ENCODE assay signal across 28 cellular contexts in the genomic region with DNA sequence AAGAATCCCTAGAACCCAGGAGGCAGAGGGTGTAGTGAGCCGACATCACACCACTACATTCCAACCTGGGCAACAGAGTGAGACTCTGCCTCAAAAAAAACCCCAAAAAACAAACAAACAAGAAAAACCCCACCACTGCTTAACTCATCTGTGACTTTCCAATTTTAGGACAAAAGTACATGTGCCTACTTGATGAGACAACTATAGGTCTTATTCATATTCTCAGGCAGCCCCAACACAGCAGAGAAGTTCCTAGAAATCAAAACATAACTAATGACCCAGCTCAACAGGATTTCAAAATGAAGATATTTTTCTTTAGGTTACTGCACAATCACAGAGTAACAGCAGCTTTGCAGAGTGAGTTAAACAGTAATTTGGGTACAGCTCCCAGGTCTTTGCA.
"Had no signal": no experiment of that assay in that cellular context is flagged by ENCODE, and none has a peak within 500 bp of the region (broad histone marks: within the 10 kb centered on the region; RNA-seq: fewer than 3 reads in every experiment).

No MANE protein-coding gene starts in this region.

- DNase-seq: activated B cell treated with CpG ODN at 0.5 μM for 24 hours; activated CD4-positive, alpha-beta T cell treated with anti-CD3 and anti-CD28 coated beads, Interleukin-2, amount 50 U/mL, for 4 hours; activated CD8-positive, alpha-beta memory T cell treated with anti-CD3 and anti-CD28 coated beads, Interleukin-2, amount 50 U/mL, for 4 hours; activated effector memory CD4-positive, alpha-beta T cell treated with anti-CD3 and anti-CD28 coated beads, Interleukin-2, amount 50 U/mL, for 16 hours; activated naive CD4-positive, alpha-beta T cell treated with anti-CD3 and anti-CD28 coated beads for 36 hours; activated naive CD8-positive, alpha-beta T cell treated with anti-CD3 and anti-CD28 coated beads for 36 hours; activated T-cell treated with anti-CD3 and anti-CD28 coated beads, Interleukin-2, amount 50 U/mL, for 48 hours; adrenal gland; aorta; body of pancreas; cerebellar nuclear complex; colonic mucosa; effector CD8-positive, alpha-beta T cell; left ventricle myocardium inferior; naive thymus-derived CD4-positive, alpha-beta T cell; nucleus accumbens; pancreas; psoas muscle; sigmoid colon; small intestine; stimulated activated CD4-positive, alpha-beta T cell treated with anti-CD3 and anti-CD28 coated beads, Interleukin-4, amount 100 ng/mL, for 24 hours; T-cell; testis; upper lobe of right lung had no signal

- H3K27ac Mint-ChIP-seq: activated B cell treated with CpG ODN at 0.5 μM for 24 hours; activated naive CD4-positive, alpha-beta T cell treated with anti-CD3 and anti-CD28 coated beads for 36 hours; activated naive CD8-positive, alpha-beta T cell treated with anti-CD3 and anti-CD28 coated beads for 36 hours; stimulated activated memory B cell treated with anti-CD40 and anti-IgM and Interleukin-4, amounts not matched to agents 10 μg/mL and 1 μg/mL and 100 μg/mL, for 72 hours; T-cell had no signal

- H3K27ac ChIP-seq: adrenal gland, body of pancreas, cardiac muscle cell, colonic mucosa, left ventricle myocardium inferior, pancreas, psoas muscle, sigmoid colon, testis, upper lobe of right lung had no signal

- H3K4me3 Mint-ChIP-seq: activated B cell treated with CpG ODN at 0.5 μM for 24 hours; activated naive CD4-positive, alpha-beta T cell treated with anti-CD3 and anti-CD28 coated beads for 36 hours; activated naive CD8-positive, alpha-beta T cell treated with anti-CD3 and anti-CD28 coated beads for 36 hours; naive thymus-derived CD4-positive, alpha-beta T cell; neural crest cell; stimulated activated memory B cell treated with anti-CD40 and anti-IgM and Interleukin-4, amounts not matched to agents 10 μg/mL and 1 μg/mL and 100 μg/mL, for 72 hours; T-cell had no signal

- H3K4me1 Mint-ChIP-seq: activated B cell treated with CpG ODN at 0.5 μM for 24 hours; stimulated activated memory B cell treated with anti-CD40 and anti-IgM and Interleukin-4, amounts not matched to agents 10 μg/mL and 1 μg/mL and 100 μg/mL, for 72 hours had no signal

- H3K4me1 ChIP-seq: adrenal gland, body of pancreas, colonic mucosa, left ventricle myocardium inferior, pancreas, psoas muscle, sigmoid colon, testis, upper lobe of right lung had no signal

- H3K27me3 ChIP-seq: adrenal gland, body of pancreas, cardiac muscle cell, colonic mucosa, pancreas, sigmoid colon, testis, upper lobe of right lung had no signal

- H3K4me3 ChIP-seq: adrenal gland, body of pancreas, cardiac muscle cell, colonic mucosa, left ventricle myocardium inferior, lung, pancreas, psoas muscle, sigmoid colon, testis, upper lobe of right lung had no signal

- H3K36me3 Mint-ChIP-seq: activated naive CD8-positive, alpha-beta T cell treated with anti-CD3 and anti-CD28 coated beads for 36 hours; stimulated activated memory B cell treated with anti-CD40 and anti-IgM and Interleukin-4, amounts not matched to agents 10 μg/mL and 1 μg/mL and 100 μg/mL, for 72 hours; T-cell had no signal

- H3K27me3 Mint-ChIP-seq: activated B cell treated with CpG ODN at 0.5 μM for 24 hours; activated naive CD8-positive, alpha-beta T cell treated with anti-CD3 and anti-CD28 coated beads for 36 hours; naive thymus-derived CD4-positive, alpha-beta T cell; stimulated activated memory B cell treated with anti-CD40 and anti-IgM and Interleukin-4, amounts not matched to agents 10 μg/mL and 1 μg/mL and 100 μg/mL, for 72 hours; T-cell had no signal

- H3K9me3 Mint-ChIP-seq: activated B cell treated with CpG ODN at 0.5 μM for 24 hours; activated naive CD4-positive, alpha-beta T cell treated with anti-CD3 and anti-CD28 coated beads for 36 hours; activated naive CD8-positive, alpha-beta T cell treated with anti-CD3 and anti-CD28 coated beads for 36 hours; stimulated activated memory B cell treated with anti-CD40 and anti-IgM and Interleukin-4, amounts not matched to agents 10 μg/mL and 1 μg/mL and 100 μg/mL, for 72 hours; T-cell had no signal

- H3K9me3 ChIP-seq: adrenal gland, body of pancreas, colonic mucosa, left ventricle myocardium inferior, pancreas, psoas muscle, sigmoid colon, testis, upper lobe of right lung had no signal

- H3K36me3 ChIP-seq: adrenal gland, cardiac muscle cell, colonic mucosa, left ventricle myocardium inferior, pancreas, sigmoid colon, upper lobe of right lung had no signal

- ATAC-seq: body of pancreas; naive thymus-derived CD4-positive, alpha-beta T cell; pancreas; psoas muscle; stimulated activated memory B cell treated with anti-CD40 and anti-IgM and Interleukin-4, amounts not matched to agents 10 μg/mL and 1 μg/mL and 100 μg/mL, for 72 hours; T-cell; upper lobe of right lung had no signal
